8 cellular contexts compared by ENCODE assay signal in the genomic region with DNA sequence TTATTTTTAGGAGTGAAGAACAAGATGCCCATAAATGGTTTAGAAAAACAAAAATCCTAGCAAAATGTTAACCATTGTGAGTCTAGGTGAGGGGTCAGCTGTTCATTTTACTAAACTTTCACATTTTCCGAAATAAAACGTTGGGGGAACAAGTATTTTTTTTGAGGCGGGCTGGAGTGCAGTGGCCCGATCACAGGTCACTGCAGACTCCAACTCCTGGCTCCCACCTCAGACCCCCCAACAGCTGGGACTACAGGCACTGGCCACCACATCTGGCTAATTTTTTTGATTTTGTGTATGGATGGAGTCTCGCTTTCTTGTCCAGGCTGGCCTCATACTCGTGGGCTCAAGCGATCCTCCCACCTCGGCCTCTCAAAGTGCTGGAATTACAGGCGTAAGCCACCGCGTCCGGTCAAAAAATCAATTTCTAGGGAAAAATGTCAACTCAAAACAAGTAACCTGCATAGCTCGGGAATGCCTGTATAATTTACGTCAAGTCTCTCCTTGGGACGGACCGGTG. TPM values are rescaled to one million over a fixed set of nuclear protein-coding genes. Genes with fewer than 3 reads are reported as not detected.
A peak's percentile ranks its signal among the peaks of the same experiment; 100 is the strongest.
DNase-seq lines count a peak whose midpoint lies in the region; ATAC-seq and TF ChIP-seq lines count a peak whose summit lies in the region.

No MANE protein-coding gene starts in this region.

- intact Hi-C loops in stomach (cut with DNase I; ENCODE audit: low total_unique reads): no loop called here

- H3K36me3 Mint-ChIP-seq in stimulated activated naive CD8-positive, alpha-beta T cell treated with anti-CD3 and anti-CD28 coated beads, Interleukin-15, Interleukin-2, amounts not matched to agents 100 ng/mL and 50 ng/mL, for 24 hours (ENCODE audit: low read depth): peaks cover 10% of the 10 kb centered on the region

- no peak for ATAC-seq in stimulated activated naive CD8-positive, alpha-beta T cell treated with anti-CD3 and anti-CD28 coated beads, Interleukin-15, Interleukin-2, amounts not matched to agents 100 U/mL and 50 U/mL, for 24 hours

- peak overlapping the region; percentile 96 for H3K4me3 Mint-ChIP-seq in stimulated activated naive CD8-positive, alpha-beta T cell treated with anti-CD3 and anti-CD28 coated beads, Interleukin-15, Interleukin-2, amounts not matched to agents 100 ng/mL and 50 ng/mL, for 24 hours

- TF ChIP-seq CTCF in WERI-Rb-1 (IDR thresholded peaks at IDR 0.05; ENCODE audit: low read depth, low read length): no peak
- no peak for TF ChIP-seq CTCF in hepatocyte (IDR thresholded peaks at IDR 0.05; ENCODE audit: poor library complexity)
- TF ChIP-seq CTCF in stomach (IDR thresholded peaks at IDR 0.05): peak in 1 of 7 experiments; percentile 13

- peak in 1 of 4 donors; percentile 81 for TF ChIP-seq POLR2A in stomach (IDR thresholded peaks at IDR 0.05)

- H3K79me2 ChIP-seq in hepatocyte: peaks cover 29% of the 10 kb centered on the region

- H3K9me2 ChIP-seq in hepatocyte (replicated peaks; ENCODE audit: insufficient read depth): no peaks in the 10 kb centered on the region

- H3K4me2 ChIP-seq in hepatocyte: peak overlapping the region; percentile 69

- WGBS in hepatocyte (ENCODE audit: low lambda C conversion rate, missing lambda C conversion rate): 52% methylated on average over 16 of the region's 16 CpGs
- WGBS in stomach, 5 donors: 1 to 53% (median 9%) methylated on average over 13 to 16 of the region's 16 CpGs

- H3K27me3 ChIP-seq in WERI-Rb-1 (ENCODE audit: insufficient read depth, low read depth, severe bottlenecking) (peaks cover 21% of the 10 kb centered on the region), hepatocyte (no peaks in the 10 kb centered on the region), stomach (no peaks in the 10 kb centered on the region)

- peaks cover 22% of the 10 kb centered on the region for H3K4me1 Mint-ChIP-seq in stimulated activated naive CD8-positive, alpha-beta T cell treated with anti-CD3 and anti-CD28 coated beads, Interleukin-15, Interleukin-2, amounts not matched to agents 100 ng/mL and 50 ng/mL, for 24 hours (ENCODE audit: low read depth)

- TF ChIP-seq EP300 in stomach (IDR thresholded peaks at IDR 0.05): no peak

- H3K27me3 Mint-ChIP-seq in stimulated activated naive CD8-positive, alpha-beta T cell treated with anti-CD3 and anti-CD28 coated beads, Interleukin-15, Interleukin-2, amounts not matched to agents 100 ng/mL and 50 ng/mL, for 24 hours: no peaks in the 10 kb centered on the region

- H3K4me3 ChIP-seq in WERI-Rb-1 (ENCODE audit: low read depth, low read length) (peak overlapping the region; percentile 75), hepatocyte (peak overlapping the region; percentile 33), stomach (peak overlapping the region; percentile 43 to 69 (median 57))

- H2AFZ ChIP-seq in hepatocyte: no peak overlapping the region

- H3K4me1 ChIP-seq in hepatocyte (ENCODE audit: insufficient read depth): no peaks in the 10 kb centered on the region
- H3K4me1 ChIP-seq in stomach: peaks cover 5 to 20% (median 15%) of the 10 kb centered on the region in 4 donors

- H3K36me3 ChIP-seq in WERI-Rb-1: peaks cover 6% of the 10 kb centered on the region; the same call in 1 of the 2 replicates
- no peaks in the 10 kb centered on the region for H3K36me3 ChIP-seq in hepatocyte (replicated peaks; ENCODE audit: insufficient read depth, low read depth)
- peaks cover 0 to 15% (median 8%) of the 10 kb centered on the region in 4 donors for H3K36me3 ChIP-seq in stomach

- no peaks in the 10 kb centered on the region for H4K20me1 ChIP-seq in hepatocyte (ENCODE audit: insufficient read depth, poor library complexity, severe bottlenecking)

- peak overlapping the region; percentile 96 for H3K27ac Mint-ChIP-seq in stimulated activated naive CD8-positive, alpha-beta T cell treated with anti-CD3 and anti-CD28 coated beads, Interleukin-15, Interleukin-2, amounts not matched to agents 100 ng/mL and 50 ng/mL, for 24 hours

- no peaks in the 10 kb centered on the region for H3K9me3 Mint-ChIP-seq in stimulated activated naive CD8-positive, alpha-beta T cell treated with anti-CD3 and anti-CD28 coated beads, Interleukin-15, Interleukin-2, amounts not matched to agents 100 ng/mL and 50 ng/mL, for 24 hours

- no peak for DNase-seq in stimulated activated naive CD8-positive, alpha-beta T cell treated with anti-CD3 and anti-CD28 coated beads, Interleukin-15, Interleukin-2, amounts not matched to agents 100 U/mL and 50 U/mL, for 24 hours
- DNase-seq in WERI-Rb-1 (no peak), hepatocyte (ENCODE audit: low spot score) (no peak), stomach (no peak), dedifferentiated amniotic fluid mesenchymal stem cell (ENCODE audit: extremely low spot score) (no peak), ecto neural progenitor cell (ENCODE audit: low spot score) (no peak)
- DNase-seq in stimulated activated CD4-positive, alpha-beta T cell treated with anti-CD3 and anti-CD28 coated beads, Interleukin-4, amount 100 ng/mL, for 4 hours: no peak

- H3K9me3 ChIP-seq in WERI-Rb-1 (ENCODE audit: severe bottlenecking) (no peaks in the 10 kb centered on the region), hepatocyte (ENCODE audit: low read depth) (no peaks in the 10 kb centered on the region), stomach (peaks cover 0 to 6% (median 0%) of the 10 kb centered on the region in 4 donors)

- H3K27ac ChIP-seq in WERI-Rb-1 (peak overlapping the region; percentile 86), hepatocyte (peak overlapping the region; percentile 91), stomach (peak overlapping the region; percentile 83 to 93 (median 89))

RNA-seq across cellular contexts. Expression of a gene that starts 0.7 kb away (rescaled TPM):
- total RNA-seq in hepatocyte (15.8 and 19.2 TPM in 2 replicates), stomach (100 to 1,000 TPM in 1 of 5 donors, 10 to 100 TPM in 4; 30.9 to 118 (median 62.9) TPM)
- polyA plus RNA-seq in hepatocyte (1.9 and 2.7 TPM in 2 replicates), stomach (10 to 100 TPM in 1 of 3 donors, 1 to 10 TPM in 2; 5.8 to 16.8 (median 6.6) TPM)
